Comparison of ENCODE assay signal across 14 cellular contexts in the genomic region with DNA sequence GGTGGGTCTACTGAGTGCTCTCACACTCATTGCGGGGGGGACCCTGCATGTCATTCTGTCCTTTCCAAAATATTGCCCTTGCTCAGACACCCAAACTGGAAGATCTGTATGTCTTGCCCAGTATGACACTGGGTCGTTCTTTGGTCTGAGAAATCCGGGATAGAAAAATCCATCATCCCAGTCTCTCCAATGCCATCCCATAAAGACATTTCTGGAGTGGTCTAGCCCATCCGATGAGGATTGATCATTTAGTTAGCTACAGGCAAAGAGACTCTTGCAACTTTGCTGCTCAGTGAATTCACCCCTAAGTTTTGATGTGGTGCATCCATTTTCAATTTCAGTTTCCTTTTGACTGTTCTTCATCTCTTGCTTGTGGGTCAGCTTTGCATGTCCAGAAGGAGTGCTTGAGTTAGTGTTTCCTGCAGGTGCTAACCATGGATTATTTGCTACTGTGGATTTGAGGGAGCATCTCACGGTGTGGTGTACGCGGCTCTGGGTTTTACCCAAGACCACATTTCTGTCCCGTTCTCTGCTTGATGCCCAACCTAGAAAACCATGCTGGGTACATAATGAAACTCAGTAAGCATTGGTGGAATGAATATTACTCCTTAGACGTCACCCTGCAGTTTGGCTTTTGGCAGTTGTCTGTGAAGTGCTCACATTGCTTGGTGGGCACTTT.
DNase-seq lines count a peak whose midpoint lies in the region; ATAC-seq and TF ChIP-seq lines count a peak whose summit lies in the region.
"Had no signal": no experiment of that assay in that cellular context is flagged by ENCODE, and none has a peak within 500 bp of the region (broad histone marks: within the 10 kb centered on the region; RNA-seq: fewer than 3 reads in every experiment).

No MANE protein-coding gene starts in this region.

- intact Hi-C loops in ovary (cut with DNase I): no loop called here

- H3K4me1 ChIP-seq in ovary (ENCODE audit: insufficient read depth): no peaks in the 10 kb centered on the region
- H3K4me1 ChIP-seq: gastroesophageal sphincter had no signal

- no peaks in the 10 kb centered on the region for H3K9me3 ChIP-seq in ovary
- H3K9me3 ChIP-seq: gastroesophageal sphincter had no signal

- TF ChIP-seq CTCF in GM12864 (IDR thresholded peaks at IDR 0.05; ENCODE audit: low read depth, low read length, missing control alignments) (no peak), ovary (IDR thresholded peaks at IDR 0.05) (no peak)

- H3K4me3 ChIP-seq in GM12864 (ENCODE audit: low read depth, low read length) (no peak overlapping the region), ovary (no peak overlapping the region)
- H3K4me3 ChIP-seq: gastroesophageal sphincter had no signal

- TF ChIP-seq POLR2A in ovary (IDR thresholded peaks at IDR 0.05): no peak

- no peaks in the 10 kb centered on the region for H3K36me3 ChIP-seq in ovary
- H3K36me3 ChIP-seq: gastroesophageal sphincter had no signal

- ATAC-seq in GM19035 (IDR thresholded peaks at IDR 0.05; ENCODE audit: unreplicated experiment) (peak; percentile 95), HG02610 (IDR thresholded peaks at IDR 0.05; ENCODE audit: unreplicated experiment) (peak; percentile 81), HG03378 (IDR thresholded peaks at IDR 0.05; ENCODE audit: unreplicated experiment) (peak; percentile 92)
- ATAC-seq: gastroesophageal sphincter had no signal

- H3K27ac ChIP-seq in ovary: no peak overlapping the region
- H3K27ac ChIP-seq: gastroesophageal sphincter had no signal

- peak; percentile 16 for DNase-seq in GM12864 (ENCODE audit: low read depth)
- DNase-seq in ovary: no peak
- no peak for DNase-seq in inferior parietal cortex (ENCODE audit: extremely low spot score)
- no peak for DNase-seq in DMS79 (lab: John Stamatoyannopoulos, UW)
- no peak for DNase-seq in activated CD4-positive, CD25-positive, alpha-beta regulatory T cell treated with anti-CD3 and anti-CD28 coated beads, Interleukin-2, amount 50 U/mL, for 72 hours
- DNase-seq: activated T-cell treated with anti-CD3 and anti-CD28 coated beads, Interleukin-2, amount 50 U/mL, for 4 hours; AML-193; GF-D8; HFFc6; NCI-H1105 had no signal

- no peak for TF ChIP-seq EP300 in ovary (IDR thresholded peaks at IDR 0.05)

- no peaks in the 10 kb centered on the region for H3K27me3 ChIP-seq in ovary

- WGBS in ovary, 3 donors: 87 to 91% (median 88%) methylated on average over 9 of the region's 9 CpGs
